ENCODE assay signal across 1 cellular context in genomic region chr2:134818321-134818720, GRCh38.
TF ChIP-seq lines count a peak whose summit lies in the region.

No MANE protein-coding gene starts in this region.

TF ChIP-seq in K562, 482 proteins besides CTCF, POLR2A, EP300 and RAD21 (continued from another document):
- TF ChIP-seq RBBP5 (IDR thresholded peaks at IDR 0.05; ENCODE audit: borderline replicate concordance, insufficient read depth, low read length, poor library complexity, severe bottlenecking) = no peak
- no peak for TF ChIP-seq POLR2AphosphoS5 (IDR thresholded peaks at IDR 0.05; ENCODE audit: control insufficient read depth, insufficient read depth, low read depth, low read length)
- TF ChIP-seq POLR2H (tag; IDR thresholded peaks at IDR 0.05; ENCODE audit: low read depth) = no peak
- TF ChIP-seq MIER1 (IDR thresholded peaks at IDR 0.05; ENCODE audit: low read depth) = no peak
- TF ChIP-seq THAP12 (CRISPR knock-in tag; IDR thresholded peaks at IDR 0.05) = no peak
- TF ChIP-seq HEY1 (CRISPR knock-in tag; IDR thresholded peaks at IDR 0.05; ENCODE audit: borderline replicate concordance) = no peak
- TF ChIP-seq DMBX1 (CRISPR knock-in tag; IDR thresholded peaks at IDR 0.05; ENCODE audit: borderline replicate concordance) = peak; percentile 57; the same call in 1 of the 2 replicates
- peak; percentile 55 for TF ChIP-seq FOSL1 (tag; conservative IDR thresholded peaks at IDR 0.05)
- TF ChIP-seq BRD9 (IDR thresholded peaks at IDR 0.05; ENCODE audit: low read depth, partially characterized antibody) = no peak
- TF ChIP-seq U2AF2 (optimal IDR thresholded peaks at IDR 0.05; ENCODE audit: low read depth, low read length) = no peak
- no peak for TF ChIP-seq EZH2 (IDR thresholded peaks at IDR 0.05; ENCODE audit: borderline replicate concordance, low read depth, low read length)
- TF ChIP-seq ZBTB12 (CRISPR knock-in tag; IDR thresholded peaks at IDR 0.05) = no peak; the same call in 1 of the 2 replicates
- TF ChIP-seq CHAMP1 (IDR thresholded peaks at IDR 0.05) = no peak
- TF ChIP-seq TCF7 (IDR thresholded peaks at IDR 0.05; ENCODE audit: borderline replicate concordance) = no peak
- TF ChIP-seq SIX5 (IDR thresholded peaks at IDR 0.05; ENCODE audit: borderline replicate concordance in 1 of 2, insufficient read depth in 1 of 2, low read depth in 1 of 2, low read length in 2 of 2) = no peak
- TF ChIP-seq ZNF639 (CRISPR knock-in tag; conservative IDR thresholded peaks at IDR 0.05 in 1 of 2, IDR thresholded peaks at IDR 0.05 in 1 of 2) = peak in 1 of 2 experiments; percentile 55; a peak in 1 of 4 replicates
- TF ChIP-seq NR4A1 (CRISPR knock-in tag; IDR thresholded peaks at IDR 0.05) = no peak
- TF ChIP-seq NR4A1 (tag; IDR thresholded peaks at IDR 0.05) = peak; percentile 82
- TF ChIP-seq TBL1XR1 (IDR thresholded peaks at IDR 0.05; ENCODE audit: low read length in 2 of 2) = no peak
- no peak for TF ChIP-seq MTA3 (IDR thresholded peaks at IDR 0.05; ENCODE audit: borderline replicate concordance)
- no peak for TF ChIP-seq TCF15 (CRISPR knock-in tag; IDR thresholded peaks at IDR 0.05)
- no peak for TF ChIP-seq CEBPG (CRISPR knock-in tag; IDR thresholded peaks at IDR 0.05)
- TF ChIP-seq CEBPG (tag; conservative IDR thresholded peaks at IDR 0.05 in 1 of 2, IDR thresholded peaks at IDR 0.05 in 1 of 2) = no peak
- peak; percentile 49; the same call in 1 of the 2 replicates for TF ChIP-seq KLF6 (CRISPR knock-in tag; IDR thresholded peaks at IDR 0.05; ENCODE audit: borderline replicate concordance)
- TF ChIP-seq GTF2A2 (tag; IDR thresholded peaks at IDR 0.05) = peak; percentile 75
- no peak for TF ChIP-seq PTBP1 (IDR thresholded peaks at IDR 0.05; ENCODE audit: low read depth, low read length)
- TF ChIP-seq E2F8 (IDR thresholded peaks at IDR 0.05; ENCODE audit: low read depth, partially characterized antibody) = no peak
- no peak for TF ChIP-seq ZFP36 (IDR thresholded peaks at IDR 0.05; ENCODE audit: low read depth, low read length, partially characterized antibody)
- TF ChIP-seq ID3 (CRISPR knock-in tag; IDR thresholded peaks at IDR 0.05) = no peak
- 0 out of 2 replicates have a peak, but pooled peaks have one; percentile 53 for TF ChIP-seq ID3 (tag; IDR thresholded peaks at IDR 0.05)
- TF ChIP-seq DNMT1 (IDR thresholded peaks at IDR 0.05) = no peak
- TF ChIP-seq ZBTB9 (CRISPR knock-in tag; IDR thresholded peaks at IDR 0.05) = no peak
- TF ChIP-seq MLLT1 (IDR thresholded peaks at IDR 0.05) = no peak
- no peak for TF ChIP-seq MYC (IDR thresholded peaks at IDR 0.05; ENCODE audit: low read depth, low read length)
- TF ChIP-seq MYC (CRISPR knock-in tag; IDR thresholded peaks at IDR 0.05; ENCODE audit: borderline replicate concordance, low read depth) = no peak
TF ChIP-seq in K562: peak in this region for 7.
